In genomic region chr4:91284480-91284879, GRCh38 we compare ENCODE assay signal across 25 cellular contexts.
A peak's percentile ranks its signal among the peaks of the same experiment; 100 is the strongest.
DNase-seq lines count a peak whose midpoint lies in the region; ATAC-seq, FAIRE-seq and TF ChIP-seq lines count a peak whose summit lies in the region.
"Had no signal": no experiment of that assay in that cellular context is flagged by ENCODE, and none has a peak within 500 bp of the region (broad histone marks: within the 10 kb centered on the region; RNA-seq: fewer than 3 reads in every experiment).

No MANE protein-coding gene starts in this region.

- H2BK5ac ChIP-seq in H1 (ENCODE audit: low read depth, low read length): no peak overlapping the region

- H2AK5ac ChIP-seq in H1 (ENCODE audit: low read depth, low read length): no peak overlapping the region

- TF ChIP-seq CTCF in H1 (IDR thresholded peaks at IDR 0.05; ENCODE audit: control extremely low read depth in 1 of 3, insufficient read depth in 1 of 3, low read depth in 1 of 3, low read length in 3 of 3): no peak
- TF ChIP-seq CTCF in neural cell (IDR thresholded peaks at IDR 0.05; ENCODE audit: poor library complexity, severe bottlenecking): no peak
- no peak for TF ChIP-seq CTCF in breast epithelium (IDR thresholded peaks at IDR 0.05)

- H4K5ac ChIP-seq in H1 (ENCODE audit: insufficient read length, low read depth, low read length): no peak overlapping the region

- TF ChIP-seq RAD21 in H1 (IDR thresholded peaks at IDR 0.05 in 1 of 2, conservative IDR thresholded peaks at IDR 0.05 in 1 of 2; ENCODE audit: low read depth in 2 of 2, low read length in 2 of 2): no peak
- no peak for TF ChIP-seq RAD21 in neural cell (conservative IDR thresholded peaks at IDR 0.05)

- no peaks in the 10 kb centered on the region for H3K9me3 ChIP-seq in H1 (ENCODE audit: insufficient read depth in 2 of 2, low read depth in 1 of 2, low read length in 1 of 2)
- no peaks in the 10 kb centered on the region for H3K9me3 ChIP-seq in neural cell (ENCODE audit: low read length)
- H3K9me3 ChIP-seq in breast epithelium: no peaks in the 10 kb centered on the region
- H3K9me3 ChIP-seq: BE2C, BLaER1 had no signal

- H2BK120ac ChIP-seq in H1 (replicated peaks; ENCODE audit: low read depth, low read length): no peak overlapping the region

- H2BK20ac ChIP-seq in H1 (ENCODE audit: low read length): no peak overlapping the region

- POLR2A ChIA-PET in H1 (lab: Charles Lee; ENCODE audit: partially characterized antibody): no interaction called here

- H3K14ac ChIP-seq in H1 (ENCODE audit: insufficient read length): no peak overlapping the region

- DNase-seq in H1 (ENCODE audit: low read depth in 1 of 2, low spot score in 2 of 2): no peak
- DNase-seq in breast epithelium (ENCODE audit: low spot score in 2 of 2): no peak
- no peak for DNase-seq in hippocampal formation (lab: John Stamatoyannopoulos, UW)
- DNase-seq: 8988T; ACHN; BE2C; C1 segment of cervical spinal cord; CD4-positive, alpha-beta memory T cell; CD4-positive, CD25-positive, alpha-beta regulatory T cell; CD8-positive, alpha-beta memory T cell; COR-L47; DMS 273 treated with DMSO at 0.1 percent for 48 hours; DMS153; DMS53; DMS79; DND-41; EL; GDM1 had no signal

- H3K27ac ChIP-seq in H1 (ENCODE audit: low read depth, low read length) (no peak overlapping the region), neural cell (ENCODE audit: low read length) (peak overlapping the region; percentile 40), breast epithelium (no peak overlapping the region)
- H3K27ac ChIP-seq: BLaER1 had no signal

- CTCF ChIA-PET in H1 (lab: Charles Lee; ENCODE audit: partially characterized antibody): no interaction called here

- H3K23me2 ChIP-seq in H1 (ENCODE audit: low read depth, low read length): no peaks in the 10 kb centered on the region

- no peak overlapping the region for H2BK12ac ChIP-seq in H1 (ENCODE audit: low read depth, low read length)

- intact Hi-C loops in breast epithelium (cut with DNase I; ENCODE audit: low total_unique reads): no loop called here

- TF ChIP-seq EP300 in H1 (IDR thresholded peaks at IDR 0.05; ENCODE audit: borderline replicate concordance in 1 of 2, low read depth in 2 of 2, low read length in 2 of 2) (no peak), neural cell (conservative IDR thresholded peaks at IDR 0.05; ENCODE audit: poor library complexity, severe bottlenecking) (peak; percentile 94)

- no peak for FAIRE-seq in H1 (lab: Jason Lieb, UNC)
- FAIRE-seq: A204.1, GM12878, GM12892, GM18507 had no signal

- H4K8ac ChIP-seq in H1 (ENCODE audit: extremely low read depth, insufficient read depth, low read length): no peak overlapping the region

- no peaks in the 10 kb centered on the region for H3K36me3 ChIP-seq in H1 (ENCODE audit: control insufficient read depth in 2 of 4, insufficient read depth in 4 of 4, low read length in 3 of 4)
- no peaks in the 10 kb centered on the region for H3K36me3 ChIP-seq in neural cell (ENCODE audit: insufficient read depth, low read length)
- no peaks in the 10 kb centered on the region for H3K36me3 ChIP-seq in breast epithelium
- H3K36me3 ChIP-seq: BE2C, BLaER1 had no signal

- no peaks in the 10 kb centered on the region for H3K79me1 ChIP-seq in H1 (ENCODE audit: low read depth, low read length)

- H3K23ac ChIP-seq in H1 (ENCODE audit: insufficient read length): no peak overlapping the region

- H3F3A ChIP-seq in neural cell (ENCODE audit: insufficient read depth, low read length, poor library complexity, severe bottlenecking): peaks cover 3% of the 10 kb centered on the region

- 88% methylated on average over 3 of the region's 3 CpGs; no CpG with 5 or more reads in 1 of the 2 experiments for WGBS in H1 (ENCODE audit: extremely low coverage in 1 of 2, insufficient coverage in 1 of 2, insufficient read length in 1 of 2, insufficient replicate concordance in 2 of 2, low coverage in 1 of 2, low lambda C conversion rate in 2 of 2, missing lambda C conversion rate in 1 of 2), 2 experiments

- no peak overlapping the region for H3K4me3 ChIP-seq in H1 (ENCODE audit: extremely low read depth in 1 of 4, insufficient read depth in 2 of 4, low read depth in 3 of 4, low read length in 4 of 4)
- H3K4me3 ChIP-seq in neural cell (ENCODE audit: low read length): peak overlapping the region; percentile 36
- H3K4me3 ChIP-seq in breast epithelium: no peak overlapping the region
- H3K4me3 ChIP-seq: BLaER1, GM12878 had no signal

- no peaks in the 10 kb centered on the region for H4K20me1 ChIP-seq in H1 (replicated peaks in 1 of 2; ENCODE audit: control insufficient read depth in 1 of 2, insufficient read depth in 2 of 2, low read length in 2 of 2)
- no peaks in the 10 kb centered on the region for H4K20me1 ChIP-seq in neural cell (ENCODE audit: insufficient read depth)
- H4K20me1 ChIP-seq: BLaER1 had no signal

- H2AFZ ChIP-seq in H1 (ENCODE audit: low read length) (peak overlapping the region; percentile 38; the same call in 1 of the 2 replicates), neural cell (ENCODE audit: low read depth, low read length) (no peak overlapping the region)

- no peak overlapping the region for H3K56ac ChIP-seq in H1 (replicated peaks; ENCODE audit: insufficient read length, low read depth, low read length)

- H3K9ac ChIP-seq in H1 (replicated peaks in 1 of 4; ENCODE audit: extremely low read depth in 1 of 4, low read depth in 3 of 4, low read length in 3 of 4) (no peak overlapping the region), neural cell (ENCODE audit: low read length) (no peak overlapping the region)
- H3K9ac ChIP-seq: BLaER1 had no signal

- no peak overlapping the region for H3K4ac ChIP-seq in H1 (replicated peaks; ENCODE audit: insufficient read length, low read depth, low read length)

- H3K27me3 ChIP-seq in H1 (replicated peaks in 1 of 4; ENCODE audit: control insufficient read depth in 3 of 4, extremely low read depth in 1 of 4, insufficient read depth in 3 of 4, low read length in 3 of 4) (no peaks in the 10 kb centered on the region), neural cell (ENCODE audit: insufficient read depth, low read depth, low read length) (no peaks in the 10 kb centered on the region), breast epithelium (no peaks in the 10 kb centered on the region)
- H3K27me3 ChIP-seq: BE2C, BLaER1 had no signal

- no peak overlapping the region for H3K4me2 ChIP-seq in H1 (ENCODE audit: insufficient read depth in 1 of 2, low read depth in 2 of 2, low read length in 2 of 2)
- no peak overlapping the region for H3K4me2 ChIP-seq in neural cell (ENCODE audit: low read length)
- H3K4me2 ChIP-seq: BLaER1 had no signal

- peaks cover 0 to 7% (median 0%) of the 10 kb centered on the region in 4 experiments; a peak in 2 of 7 replicates for H3K4me1 ChIP-seq in H1 (replicated peaks in 1 of 4; ENCODE audit: control insufficient read depth in 3 of 4, insufficient read depth in 4 of 4, low read length in 3 of 4)
- no peaks in the 10 kb centered on the region for H3K4me1 ChIP-seq in breast epithelium
- H3K4me1 ChIP-seq: BE2C, BLaER1 had no signal

- H3K79me2 ChIP-seq in H1 (ENCODE audit: control insufficient read depth in 1 of 2, insufficient read depth in 2 of 2, low read length in 2 of 2): no peaks in the 10 kb centered on the region
- no peaks in the 10 kb centered on the region for H3K79me2 ChIP-seq in neural cell (replicated peaks; ENCODE audit: insufficient read depth, low read length)

- no peak for ATAC-seq in GM21515 (IDR thresholded peaks at IDR 0.05; ENCODE audit: unreplicated experiment)
- ATAC-seq: GM12878 had no signal

- H3K9me2 ChIP-seq in neural cell (ENCODE audit: insufficient read depth, low read length): no peaks in the 10 kb centered on the region

- no peak for TF ChIP-seq POLR2A in H1 (IDR thresholded peaks at IDR 0.05; ENCODE audit: control extremely low read depth in 1 of 2, low read depth in 2 of 2, low read length in 2 of 2)
- TF ChIP-seq POLR2A in breast epithelium (IDR thresholded peaks at IDR 0.05): no peak

- no peak overlapping the region for H3K18ac ChIP-seq in H1 (ENCODE audit: extremely low read depth, low read length)

- no peak overlapping the region for H4K91ac ChIP-seq in H1 (replicated peaks; ENCODE audit: insufficient read length, low read length)

- H2BK15ac ChIP-seq in H1 (ENCODE audit: low read length): no peak overlapping the region

TF ChIP-seq in H1, 55 proteins besides CTCF, POLR2A, EP300 and RAD21:
- TF ChIP-seq POU5F1 (IDR thresholded peaks at IDR 0.05; ENCODE audit: low read depth, low read length) (no peak), MAFK (IDR thresholded peaks at IDR 0.05; ENCODE audit: low read depth, low read length) (no peak)

TF ChIP-seq in neural cell, 6 proteins besides CTCF, POLR2A, EP300 and RAD21:
- TF ChIP-seq REST (IDR thresholded peaks at IDR 0.05; ENCODE audit: borderline replicate concordance) (peak; percentile 85), SMC3 (conservative IDR thresholded peaks at IDR 0.05; ENCODE audit: poor library complexity) (peak; percentile 24), MXI1 (conservative IDR thresholded peaks at IDR 0.05; ENCODE audit: poor library complexity, severe bottlenecking) (no peak), POLR2AphosphoS5 (IDR thresholded peaks at IDR 0.05) (peak; percentile 80)
